9 cellular contexts compared by ENCODE assay signal in genomic region chr7:104267701-104268368, GRCh38.
DNase-seq lines count a peak whose midpoint lies in the region; ATAC-seq and TF ChIP-seq lines count a peak whose summit lies in the region.
"Had no signal": no experiment of that assay in that cellular context is flagged by ENCODE, and none has a peak within 500 bp of the region (broad histone marks: within the 10 kb centered on the region; RNA-seq: fewer than 3 reads in every experiment).

No MANE protein-coding gene starts in this region.

- H3K79me1 ChIP-seq in mesendoderm (ENCODE audit: low read length): no peaks in the 10 kb centered on the region

- peak; percentile 67 for DNase-seq in DMS53 treated with DMSO at 0.1 percent for 48 hours (lab: John Stamatoyannopoulos, UW; ENCODE audit: unreplicated experiment)
- DNase-seq in LoVo (ENCODE audit: low spot score): peak; percentile 38
- DNase-seq in astrocyte of the cerebellum (ENCODE audit: low read depth): no peak
- DNase-seq in mesendoderm: peak; percentile 11
- no peak for DNase-seq in NCI-H146 treated with DMSO at 0.1 percent for 48 hours (lab: John Stamatoyannopoulos, UW; ENCODE audit: unreplicated experiment)
- no peak for DNase-seq in CD8-positive, alpha-beta memory T cell
- DNase-seq: naive B cell had no signal

- H3K36me3 ChIP-seq in mesendoderm (ENCODE audit: control insufficient read depth, insufficient read depth, low read length): no peaks in the 10 kb centered on the region
- no peaks in the 10 kb centered on the region for H3K36me3 ChIP-seq in CD8-positive, alpha-beta memory T cell (ENCODE audit: insufficient read depth, low read length)

- no peak overlapping the region for H3K27ac ChIP-seq in mesendoderm (ENCODE audit: low read depth, low read length)
- no peak overlapping the region for H3K27ac ChIP-seq in CD8-positive, alpha-beta memory T cell (ENCODE audit: low read depth, low read length)

- H3K27me3 Mint-ChIP-seq in CD8-positive, alpha-beta memory T cell: peaks cover 10 to 28% of the 10 kb centered on the region in 2 donors

- no peaks in the 10 kb centered on the region for H3K36me3 Mint-ChIP-seq in CD8-positive, alpha-beta memory T cell

- no peak overlapping the region for H3K27ac Mint-ChIP-seq in CD8-positive, alpha-beta memory T cell

- H4K5ac ChIP-seq in mesendoderm (ENCODE audit: low read length): no peak overlapping the region

- TF ChIP-seq CTCF in astrocyte of the cerebellum (IDR thresholded peaks at IDR 0.05; ENCODE audit: low read depth, low read length, missing control alignments): peak; percentile 49

- H3K9me3 ChIP-seq in CD8-positive, alpha-beta memory T cell (ENCODE audit: low read length): no peaks in the 10 kb centered on the region

- no peak overlapping the region for H3K56ac ChIP-seq in mesendoderm (ENCODE audit: low read length)

- ATAC-seq in HG03097 (IDR thresholded peaks at IDR 0.05; ENCODE audit: low FRiP score, unreplicated experiment): no peak
- ATAC-seq in HG02588 (IDR thresholded peaks at IDR 0.05; ENCODE audit: unreplicated experiment): no peak

- H3K4me1 ChIP-seq in mesendoderm (ENCODE audit: control insufficient read depth, low read depth, low read length): no peaks in the 10 kb centered on the region
- no peaks in the 10 kb centered on the region for H3K4me1 ChIP-seq in CD8-positive, alpha-beta memory T cell (ENCODE audit: insufficient read depth, low read length)

- in situ Hi-C loops in astrocyte of the cerebellum (cut with HindIII; ENCODE audit: low sequenced_read_pairs): no loop called here

- H2AK5ac ChIP-seq in mesendoderm (ENCODE audit: low read length): no peak overlapping the region

- H3K4me2 ChIP-seq in mesendoderm (ENCODE audit: low read length): no peak overlapping the region

- peak overlapping the region in 1 of 7 donors; percentile 37 for H3K4me3 Mint-ChIP-seq in CD8-positive, alpha-beta memory T cell
- H3K4me3 Mint-ChIP-seq: naive B cell had no signal

- H4K8ac ChIP-seq in mesendoderm (ENCODE audit: low read depth, low read length): no peak overlapping the region

- CTCF ChIA-PET in CD8-positive, alpha-beta memory T cell (lab: Charles Lee): interaction anchor here (1.2 to 2.4 kb wide), 2 partner anchors 10 to 36 kb away, joined by 3 to 7 read pairs; no protein-coding TSS in a partner anchor

- no peak overlapping the region for H3K4me3 ChIP-seq in astrocyte of the cerebellum (ENCODE audit: low read depth, low read length)
- no peak overlapping the region for H3K4me3 ChIP-seq in mesendoderm (ENCODE audit: low read length)
- no peak overlapping the region for H3K4me3 ChIP-seq in CD8-positive, alpha-beta memory T cell (ENCODE audit: low read length)

- no CpG with 5 or more reads among the region's 3 CpGs for WGBS in mesendoderm (ENCODE audit: extremely low coverage, insufficient coverage, low lambda C conversion rate)

- H2BK5ac ChIP-seq in mesendoderm (ENCODE audit: low read length): no peak overlapping the region

- no peak overlapping the region for H2BK15ac ChIP-seq in mesendoderm (replicated peaks; ENCODE audit: low read depth)

- H3K27me3 ChIP-seq in mesendoderm (ENCODE audit: insufficient read depth, low read length, poor library complexity): no peaks in the 10 kb centered on the region
- H3K27me3 ChIP-seq in CD8-positive, alpha-beta memory T cell (ENCODE audit: insufficient read depth, low read length, poor library complexity, severe bottlenecking): no peaks in the 10 kb centered on the region

- H3K23ac ChIP-seq in mesendoderm (ENCODE audit: low read length): no peak overlapping the region

- no peak overlapping the region for H2BK120ac ChIP-seq in mesendoderm (ENCODE audit: low read depth, low read length)

- H3K4me1 Mint-ChIP-seq in CD8-positive, alpha-beta memory T cell: no peaks in the 10 kb centered on the region
- H3K4me1 Mint-ChIP-seq: naive B cell had no signal

- no peak overlapping the region for H3K9ac ChIP-seq in mesendoderm (ENCODE audit: low read length)

- no peaks in the 10 kb centered on the region for H3K79me2 ChIP-seq in mesendoderm (ENCODE audit: control insufficient read depth, insufficient read depth, low read length)

- H3K18ac ChIP-seq in mesendoderm (ENCODE audit: low read length): no peak overlapping the region

- peaks cover 2 to 21% (median 15%) of the 10 kb centered on the region in 5 donors for H3K9me3 Mint-ChIP-seq in CD8-positive, alpha-beta memory T cell

- POLR2A ChIA-PET in CD8-positive, alpha-beta memory T cell (lab: Charles Lee): no interaction called here

- H3K4ac ChIP-seq in mesendoderm (ENCODE audit: low read depth, low read length): no peak overlapping the region

Comparison
In these comparisons a context has a peak if more than half of its experiments do, and no peak if none do; other contexts are left out.
1. DNase-seq: peak in DMS53 treated with DMSO at 0.1 percent for 48 hours (single experiment), LoVo (single experiment) and mesendoderm (single experiment); none in astrocyte of the cerebellum (single experiment), NCI-H146 treated with DMSO at 0.1 percent for 48 hours (single experiment) and CD8-positive, alpha-beta memory T cell (0 of 5).